Comparison of ENCODE assay signal across 9 cellular contexts in genomic region chr16:66608241-66609138, GRCh38. TPM values are rescaled to one million over a fixed set of nuclear protein-coding genes. Genes with fewer than 3 reads are reported as not detected.
A peak's percentile ranks its signal among the peaks of the same experiment; 100 is the strongest.
DNase-seq lines count a peak whose midpoint lies in the region; ATAC-seq and TF ChIP-seq lines count a peak whose summit lies in the region.
"Had no signal": no experiment of that assay in that cellular context is flagged by ENCODE, and none has a peak within 500 bp of the region (broad histone marks: within the 10 kb centered on the region; RNA-seq: fewer than 3 reads in every experiment).

No MANE protein-coding gene starts in this region.

- H3K4me1 Mint-ChIP-seq in activated CD4-positive, alpha-beta T cell treated with anti-CD3 and anti-CD28 coated beads, Interleukin-2, amount 10 ng/mL, durations not matched to agents 7 days and 5 days: peaks cover 35% of the 10 kb centered on the region

- TF ChIP-seq RAD21 in liver (IDR thresholded peaks at IDR 0.05): peak; percentile 89 to 91

- H3K36me3 Mint-ChIP-seq in activated CD4-positive, alpha-beta T cell treated with anti-CD3 and anti-CD28 coated beads, Interleukin-2, amount 10 ng/mL, durations not matched to agents 7 days and 5 days (ENCODE audit: low read depth): peaks cover 43% of the 10 kb centered on the region

- no peaks in the 10 kb centered on the region for H3K9me3 Mint-ChIP-seq in activated CD4-positive, alpha-beta T cell treated with anti-CD3 and anti-CD28 coated beads, Interleukin-2, amount 10 ng/mL, durations not matched to agents 7 days and 5 days

- no peak overlapping the region for H3K9ac ChIP-seq in liver (ENCODE audit: low read depth in 1 of 2, low read length in 2 of 2)

- DNase-seq in ELF-1 (ENCODE audit: low read depth, low spot score): peak; percentile 98
- DNase-seq in NCI-H510A treated with DMSO at 0.1 percent for 48 hours (lab: John Stamatoyannopoulos, UW): peak; percentile 57
- peak; percentile 85 for DNase-seq in activated CD4-positive, alpha-beta T cell treated with anti-CD3 and anti-CD28 coated beads, Interleukin-2, amount 10 ng/mL, durations not matched to agents 7 days and 5 days
- DNase-seq in dedifferentiated amniotic fluid mesenchymal stem cell (ENCODE audit: extremely low spot score): peak; percentile 84
- peak in 2 of 3 donors; percentile 64 to 84 for DNase-seq in stimulated activated CD4-positive, alpha-beta T cell treated with anti-CD3 and anti-CD28 coated beads, TNF-alpha, amount 100 ng/mL, for 1 hour (ENCODE audit: low read depth in 3 of 3, low spot score in 1 of 3)

- WGBS in liver: 33% methylated on average over 17 of the region's 17 CpGs

- H3K4me1 ChIP-seq in liver (ENCODE audit: control insufficient read depth in 4 of 4, insufficient read depth in 4 of 4, low read length in 3 of 4): peaks cover 2 to 19% (median 8%) of the 10 kb centered on the region in 4 donors

- H3K36me3 ChIP-seq in liver (ENCODE audit: control insufficient read depth in 4 of 4, insufficient read depth in 3 of 4, low read depth in 1 of 4, low read length in 3 of 4): peaks cover 0 to 7% (median 0%) of the 10 kb centered on the region in 4 donors

- no peak overlapping the region for H3K4me3 ChIP-seq in liver (ENCODE audit: low read depth in 1 of 3, low read length in 3 of 3)

- H3K27ac ChIP-seq in liver (ENCODE audit: low read depth in 1 of 2, low read length in 2 of 2): no peak overlapping the region

- ATAC-seq in HG02885 (IDR thresholded peaks at IDR 0.05; ENCODE audit: poor library complexity, unreplicated experiment) (peak; percentile 38), GM18873 (IDR thresholded peaks at IDR 0.05; ENCODE audit: low FRiP score, unreplicated experiment) (no peak)

- H3K9me3 ChIP-seq in liver (ENCODE audit: control insufficient read depth in 4 of 4, low read length in 3 of 4): no peaks in the 10 kb centered on the region

- TF ChIP-seq CTCF in liver (IDR thresholded peaks at IDR 0.05; ENCODE audit: low read depth, low read length, missing input control): peak; percentile 85

- POLR2A ChIA-PET in activated CD4-positive, alpha-beta T cell treated with anti-CD3 and anti-CD28 coated beads, Interleukin-2, amount 10 ng/mL, durations not matched to agents 7 days and 5 days (lab: Charles Lee): interaction anchor here (0.6 kb wide), 1 partner anchor 19 kb away, joined by 3 read pairs; no protein-coding TSS in a partner anchor

- no peak overlapping the region for H3K4me3 Mint-ChIP-seq in activated CD4-positive, alpha-beta T cell treated with anti-CD3 and anti-CD28 coated beads, Interleukin-2, amount 10 ng/mL, durations not matched to agents 7 days and 5 days

- no peaks in the 10 kb centered on the region for H3K27me3 ChIP-seq in liver (ENCODE audit: control insufficient read depth in 4 of 4, insufficient read depth in 4 of 4, low read length in 3 of 4)

- peak overlapping the region; percentile 66 for H3K27ac Mint-ChIP-seq in activated CD4-positive, alpha-beta T cell treated with anti-CD3 and anti-CD28 coated beads, Interleukin-2, amount 10 ng/mL, durations not matched to agents 7 days and 5 days

- H3K27me3 Mint-ChIP-seq in activated CD4-positive, alpha-beta T cell treated with anti-CD3 and anti-CD28 coated beads, Interleukin-2, amount 10 ng/mL, durations not matched to agents 7 days and 5 days: no peaks in the 10 kb centered on the region

- CTCF ChIA-PET in activated CD4-positive, alpha-beta T cell treated with anti-CD3 and anti-CD28 coated beads, Interleukin-2, amount 10 ng/mL, durations not matched to agents 7 days and 5 days (lab: Charles Lee): interaction anchor here (0.6 to 3.0 kb wide), 24 partner anchors 9 to 259 kb away, joined by 3 to 25 read pairs (median 4); partner anchors contain the start of genes CKLF, CMTM2 and NAE1

TF ChIP-seq in liver, 16 proteins besides CTCF, POLR2A, EP300 and RAD21:
- TF ChIP-seq ATF3 (IDR thresholded peaks at IDR 0.05): no peak
- no peak for TF ChIP-seq SP1 (IDR thresholded peaks at IDR 0.05)
- peak; percentile 78 to 90 for TF ChIP-seq RXRA (IDR thresholded peaks at IDR 0.05)
- peak; percentile 15 for TF ChIP-seq NR2F2 (IDR thresholded peaks at IDR 0.05)
- TF ChIP-seq HNF4A (conservative IDR thresholded peaks at IDR 0.05): peak in 1 of 2 donors; percentile 10

RNA-seq across cellular contexts. Expression of gene CMTM3, which starts 4.0 kb away (rescaled TPM):
- total RNA-seq in activated CD4-positive, alpha-beta T cell treated with anti-CD3 and anti-CD28 coated beads, Interleukin-2, amount 10 ng/mL, durations not matched to agents 7 days and 5 days: 100 to 1,000 TPM; 100 to 107 TPM
- 10 to 100 TPM in 1 of 2 donors, 1 to 10 TPM in 1; 2.7 to 12.2 TPM for total RNA-seq in liver
- polyA plus RNA-seq in liver: 1 to 10 TPM; 1.6 to 6.5 TPM

RNA-seq across cellular contexts. Expression of gene CMTM2, which starts 29.2 kb away (rescaled TPM):
- under 1 TPM; 0.73 to 0.97 TPM for total RNA-seq in activated CD4-positive, alpha-beta T cell treated with anti-CD3 and anti-CD28 coated beads, Interleukin-2, amount 10 ng/mL, durations not matched to agents 7 days and 5 days
- 1 to 10 TPM in 1 of 2 donors, under 1 TPM in 1; 0.50 to 1.1 TPM for total RNA-seq in liver
- under 1 TPM; 0.57 to 0.67 TPM for polyA plus RNA-seq in liver
- total RNA-seq: subcutaneous adipose tissue had no signal

RNA-seq across cellular contexts. Expression of gene CMTM1, which starts 42.3 kb away (rescaled TPM):
- total RNA-seq in activated CD4-positive, alpha-beta T cell treated with anti-CD3 and anti-CD28 coated beads, Interleukin-2, amount 10 ng/mL, durations not matched to agents 7 days and 5 days: 10 to 100 TPM; 12.3 to 15.3 TPM
- total RNA-seq in liver: under 1 TPM; 0.33 to 0.84 TPM
- polyA plus RNA-seq in liver: under 1 TPM; 0.32 to 0.64 TPM

RNA-seq across cellular contexts. Expression of gene CKLF, which starts 56.1 kb away (rescaled TPM):
- total RNA-seq in activated CD4-positive, alpha-beta T cell treated with anti-CD3 and anti-CD28 coated beads, Interleukin-2, amount 10 ng/mL, durations not matched to agents 7 days and 5 days: 100 to 1,000 TPM; 124 to 132 TPM
- total RNA-seq in liver: 10 to 100 TPM in 1 of 2 donors, 1 to 10 TPM in 1; 9.5 to 36.1 TPM
- polyA plus RNA-seq in liver: 10 to 100 TPM; 19.3 to 23.6 TPM

RNA-seq across cellular contexts. Expression of gene TK2, which starts 58.6 kb away (rescaled TPM):
- 1 to 10 TPM; 7.4 to 9.3 TPM for total RNA-seq in activated CD4-positive, alpha-beta T cell treated with anti-CD3 and anti-CD28 coated beads, Interleukin-2, amount 10 ng/mL, durations not matched to agents 7 days and 5 days
- 10 to 100 TPM; 10.5 to 31.9 TPM for total RNA-seq in liver
- 10 to 100 TPM; 19.5 to 22.5 TPM for polyA plus RNA-seq in liver

Comparison
In these comparisons a context has a peak if more than half of its experiments do, and no peak if none do; other contexts are left out.
1. RNA of gene CMTM3, which starts 4.0 kb away (total RNA-seq): 100 to 107 TPM in activated CD4-positive, alpha-beta T cell treated with anti-CD3 and anti-CD28 coated beads, Interleukin-2, amount 10 ng/mL, durations not matched to agents 7 days and 5 days; 2.7 to 12.2 TPM in liver; every median in the first group is over 4 times any median in the second.
2. RNA of gene CMTM1, which starts 42.3 kb away (total RNA-seq): 12.3 to 15.3 TPM in activated CD4-positive, alpha-beta T cell treated with anti-CD3 and anti-CD28 coated beads, Interleukin-2, amount 10 ng/mL, durations not matched to agents 7 days and 5 days; 0.33 to 0.84 TPM in liver; every median in the first group is over 4 times any median in the second.
3. Peak in every context shown above with its lines, with median percentiles within 50 percentile points of each other: DNase-seq.